Comparison of ENCODE assay signal across 11 cellular contexts in the genomic region with DNA sequence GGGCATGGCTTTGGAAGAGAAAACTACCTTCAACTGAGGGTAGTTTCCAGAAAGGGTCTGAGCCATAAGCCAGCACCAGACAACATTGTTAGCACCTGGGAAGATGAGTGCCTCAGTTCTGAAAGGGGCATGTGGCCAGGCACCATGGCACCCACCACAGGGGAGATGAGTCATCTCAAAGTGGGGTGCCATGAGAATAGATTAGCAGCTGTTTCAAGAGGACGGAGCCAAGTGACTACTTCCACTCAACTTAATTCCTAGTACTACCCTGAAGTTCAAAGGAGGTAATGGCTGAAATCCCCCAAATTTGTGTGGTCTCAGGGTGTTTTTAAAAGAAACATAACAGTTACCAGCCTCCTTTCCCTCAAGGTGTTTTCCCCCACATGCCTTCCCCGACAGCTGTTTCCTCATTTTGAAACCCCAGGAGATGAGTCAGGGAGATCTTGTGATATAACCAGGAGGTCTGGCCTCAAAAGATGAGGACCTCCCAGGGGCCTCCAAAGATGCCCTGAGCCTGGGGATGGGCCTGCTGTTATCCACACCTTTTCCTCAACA. TPM values are rescaled to one million over a fixed set of nuclear protein-coding genes. Genes with fewer than 3 reads are reported as not detected.
DNase-seq lines count a peak whose midpoint lies in the region; ATAC-seq and TF ChIP-seq lines count a peak whose summit lies in the region.
"Had no signal": no experiment of that assay in that cellular context is flagged by ENCODE, and none has a peak within 500 bp of the region (broad histone marks: within the 10 kb centered on the region; RNA-seq: fewer than 3 reads in every experiment).

No MANE protein-coding gene starts in this region.

- peaks cover 22% of the 10 kb centered on the region for H3K27me3 ChIP-seq in BLaER1
- H3K27me3 ChIP-seq in Karpas-422 (ENCODE audit: low read length), result no peaks in the 10 kb centered on the region
- no peaks in the 10 kb centered on the region for H3K27me3 ChIP-seq in upper lobe of right lung
- no peaks in the 10 kb centered on the region for H3K27me3 ChIP-seq in esophagus muscularis mucosa

- CTCF ChIA-PET in activated CD4-positive, alpha-beta memory T cell treated with anti-CD3 and anti-CD28 coated beads, Interleukin-2, amount 10 ng/mL, durations not matched to agents 7 days and 5 days (lab: Charles Lee), result interaction anchor here (1.0 kb wide), 1 partner anchor 60 kb away, joined by 3 read pairs; no protein-coding TSS in a partner anchor

- peak overlapping the region; percentile 46 for H3K4me2 ChIP-seq in BLaER1
- H3K4me2 ChIP-seq in Karpas-422 (ENCODE audit: low read depth, low read length, poor library complexity, severe bottlenecking), result no peak overlapping the region

- H3K27ac ChIP-seq in BLaER1, result no peak overlapping the region
- H3K27ac ChIP-seq in Karpas-422 (ENCODE audit: low read length), result no peak overlapping the region
- no peak overlapping the region for H3K27ac ChIP-seq in upper lobe of right lung
- H3K27ac ChIP-seq in esophagus muscularis mucosa (replicated peaks in 1 of 4), result no peak overlapping the region

- H3K4me1 ChIP-seq in BLaER1 (peaks cover 12% of the 10 kb centered on the region; the same call in 1 of the 2 replicates), Karpas-422 (ENCODE audit: low read length) (no peaks in the 10 kb centered on the region), upper lobe of right lung (no peaks in the 10 kb centered on the region), esophagus muscularis mucosa (peaks cover 0 to 3% (median 0%) of the 10 kb centered on the region in 4 donors)

- H3K4me3 ChIP-seq in BLaER1 (no peak overlapping the region), Karpas-422 (ENCODE audit: low read length) (no peak overlapping the region), upper lobe of right lung (no peak overlapping the region), esophagus muscularis mucosa (no peak overlapping the region)

- peak; percentile 48 for DNase-seq in activated CD4-positive, alpha-beta memory T cell treated with anti-CD3 and anti-CD28 coated beads, Interleukin-2, amount 10 ng/mL, durations not matched to agents 7 days and 5 days
- DNase-seq in Karpas-422 (no peak), upper lobe of right lung (no peak), esophagus muscularis mucosa (ENCODE audit: extremely low spot score) (no peak), HT-29 (ENCODE audit: low spot score) (no peak)
- DNase-seq: EL, NCI-H1105 had no signal

- H3K9ac ChIP-seq in BLaER1, result no peak overlapping the region
- no peak overlapping the region for H3K9ac ChIP-seq in Karpas-422 (ENCODE audit: low read length)

- H3K9me2 ChIP-seq in Karpas-422 (replicated peaks; ENCODE audit: insufficient read depth, low read length), result no peaks in the 10 kb centered on the region

- TF ChIP-seq CTCF in upper lobe of right lung (IDR thresholded peaks at IDR 0.05) (no peak), esophagus muscularis mucosa (IDR thresholded peaks at IDR 0.05) (no peak)

- peak overlapping the region; percentile 40 for H3K27ac Mint-ChIP-seq in activated CD4-positive, alpha-beta memory T cell treated with anti-CD3 and anti-CD28 coated beads, Interleukin-2, amount 10 ng/mL, durations not matched to agents 7 days and 5 days

- ATAC-seq in GM19035 (IDR thresholded peaks at IDR 0.05; ENCODE audit: unreplicated experiment) (peak; percentile 82), HG02981 (IDR thresholded peaks at IDR 0.05; ENCODE audit: unreplicated experiment) (peak; percentile 67), upper lobe of right lung (no peak)

- 75% methylated on average over 2 of the region's 2 CpGs for WGBS in esophagus muscularis mucosa

- H3K79me2 ChIP-seq in Karpas-422 (ENCODE audit: low read length), result no peaks in the 10 kb centered on the region

- H3K4me3 Mint-ChIP-seq in activated CD4-positive, alpha-beta memory T cell treated with anti-CD3 and anti-CD28 coated beads, Interleukin-2, amount 10 ng/mL, durations not matched to agents 7 days and 5 days, result no peak overlapping the region

- TF ChIP-seq POLR2A in esophagus muscularis mucosa (IDR thresholded peaks at IDR 0.05; ENCODE audit: low read depth), result no peak

- no peaks in the 10 kb centered on the region for H3K9me3 ChIP-seq in BLaER1
- peaks cover 4% of the 10 kb centered on the region; the same call in 1 of the 2 replicates for H3K9me3 ChIP-seq in Karpas-422 (ENCODE audit: low read length)
- H3K9me3 ChIP-seq in upper lobe of right lung, result no peaks in the 10 kb centered on the region
- no peaks in the 10 kb centered on the region for H3K9me3 ChIP-seq in esophagus muscularis mucosa

- no peak overlapping the region for H2AFZ ChIP-seq in Karpas-422 (ENCODE audit: low read length)

- peaks cover 23% of the 10 kb centered on the region for H3K4me1 Mint-ChIP-seq in activated CD4-positive, alpha-beta memory T cell treated with anti-CD3 and anti-CD28 coated beads, Interleukin-2, amount 10 ng/mL, durations not matched to agents 7 days and 5 days

- no peaks in the 10 kb centered on the region for H3K36me3 ChIP-seq in BLaER1
- no peaks in the 10 kb centered on the region for H3K36me3 ChIP-seq in Karpas-422 (ENCODE audit: insufficient read depth, low read length)
- no peaks in the 10 kb centered on the region for H3K36me3 ChIP-seq in upper lobe of right lung
- H3K36me3 ChIP-seq in esophagus muscularis mucosa, result no peaks in the 10 kb centered on the region

- TF ChIP-seq EP300 in esophagus muscularis mucosa (IDR thresholded peaks at IDR 0.05), result no peak

- POLR2A ChIA-PET in activated CD4-positive, alpha-beta memory T cell treated with anti-CD3 and anti-CD28 coated beads, Interleukin-2, amount 10 ng/mL, durations not matched to agents 7 days and 5 days (lab: Charles Lee), result no interaction called here

- H3K27me3 Mint-ChIP-seq in activated CD4-positive, alpha-beta memory T cell treated with anti-CD3 and anti-CD28 coated beads, Interleukin-2, amount 10 ng/mL, durations not matched to agents 7 days and 5 days, result no peaks in the 10 kb centered on the region

- H4K20me1 ChIP-seq in BLaER1 (no peaks in the 10 kb centered on the region), Karpas-422 (ENCODE audit: insufficient read depth, low read depth, low read length) (no peaks in the 10 kb centered on the region)

- intact Hi-C loops in upper lobe of right lung (cut with DNase I), result no loop called here
- intact Hi-C loops in esophagus muscularis mucosa (cut with DNase I), result no loop called here

- H3K36me3 Mint-ChIP-seq in activated CD4-positive, alpha-beta memory T cell treated with anti-CD3 and anti-CD28 coated beads, Interleukin-2, amount 10 ng/mL, durations not matched to agents 7 days and 5 days (ENCODE audit: low read depth), result no peaks in the 10 kb centered on the region

- H3K9me3 Mint-ChIP-seq in activated CD4-positive, alpha-beta memory T cell treated with anti-CD3 and anti-CD28 coated beads, Interleukin-2, amount 10 ng/mL, durations not matched to agents 7 days and 5 days, result peaks cover 4% of the 10 kb centered on the region

RNA-seq across cellular contexts. Expression of a gene that starts 27.8 kb away (rescaled TPM):
- total RNA-seq in activated CD4-positive, alpha-beta memory T cell treated with anti-CD3 and anti-CD28 coated beads, Interleukin-2, amount 10 ng/mL, durations not matched to agents 7 days and 5 days, result not detected
- not detected in 2 replicates for total RNA-seq in Karpas-422 (2014; rRNA removed; shearing (Covaris generic); ENCODE audit: low replicate concordance)
- total RNA-seq in upper lobe of right lung, result not detected
- total RNA-seq in esophagus muscularis mucosa, result not detected
- total RNA-seq in HT-29 (2014; rRNA removed; shearing (Covaris generic)), result not detected in 2 replicates
- total RNA-seq: pulmonary artery endothelial cell had no signal
